Comparison of ENCODE assay signal across 1 cellular context in the genomic region with DNA sequence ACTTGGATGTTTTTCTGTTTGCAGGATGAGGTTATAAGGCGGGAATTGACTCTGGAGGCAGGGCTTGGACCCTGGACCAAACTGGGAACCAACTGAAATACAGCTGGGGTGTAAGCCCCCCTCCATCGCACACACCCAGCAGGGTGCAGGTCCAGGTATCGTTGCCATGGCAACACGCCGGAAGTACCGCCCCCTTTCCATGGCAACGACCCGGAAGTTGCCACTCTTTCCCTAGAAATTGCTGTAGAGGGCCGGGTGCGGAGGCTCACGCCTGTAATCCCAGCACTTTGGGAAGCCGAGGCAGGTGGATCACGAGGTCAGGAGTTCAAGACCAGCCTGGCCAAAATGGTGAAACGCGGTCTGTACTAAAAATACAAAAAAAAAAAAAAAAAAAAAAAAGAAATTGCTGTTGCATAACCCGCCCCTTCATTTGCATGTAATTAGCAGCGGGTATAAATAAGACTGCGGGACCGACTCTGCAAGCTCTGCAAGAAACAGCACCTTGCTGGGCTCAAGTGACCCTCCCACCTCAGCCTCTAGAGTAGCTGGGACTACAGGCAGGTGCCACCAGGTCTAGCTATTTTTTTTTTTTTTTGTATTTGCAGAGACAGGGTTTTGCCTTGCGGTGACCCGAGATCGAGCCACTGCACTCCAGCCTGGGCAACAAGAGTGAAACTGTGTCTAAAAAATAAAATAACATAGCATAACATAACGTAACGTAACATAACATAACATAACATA.
TF ChIP-seq lines count a peak whose summit lies in the region.

No MANE protein-coding gene starts in this region.

TF ChIP-seq in K562, 482 proteins besides CTCF, POLR2A, EP300 and RAD21 (continued from another document):
- TF ChIP-seq, protein P1, sequence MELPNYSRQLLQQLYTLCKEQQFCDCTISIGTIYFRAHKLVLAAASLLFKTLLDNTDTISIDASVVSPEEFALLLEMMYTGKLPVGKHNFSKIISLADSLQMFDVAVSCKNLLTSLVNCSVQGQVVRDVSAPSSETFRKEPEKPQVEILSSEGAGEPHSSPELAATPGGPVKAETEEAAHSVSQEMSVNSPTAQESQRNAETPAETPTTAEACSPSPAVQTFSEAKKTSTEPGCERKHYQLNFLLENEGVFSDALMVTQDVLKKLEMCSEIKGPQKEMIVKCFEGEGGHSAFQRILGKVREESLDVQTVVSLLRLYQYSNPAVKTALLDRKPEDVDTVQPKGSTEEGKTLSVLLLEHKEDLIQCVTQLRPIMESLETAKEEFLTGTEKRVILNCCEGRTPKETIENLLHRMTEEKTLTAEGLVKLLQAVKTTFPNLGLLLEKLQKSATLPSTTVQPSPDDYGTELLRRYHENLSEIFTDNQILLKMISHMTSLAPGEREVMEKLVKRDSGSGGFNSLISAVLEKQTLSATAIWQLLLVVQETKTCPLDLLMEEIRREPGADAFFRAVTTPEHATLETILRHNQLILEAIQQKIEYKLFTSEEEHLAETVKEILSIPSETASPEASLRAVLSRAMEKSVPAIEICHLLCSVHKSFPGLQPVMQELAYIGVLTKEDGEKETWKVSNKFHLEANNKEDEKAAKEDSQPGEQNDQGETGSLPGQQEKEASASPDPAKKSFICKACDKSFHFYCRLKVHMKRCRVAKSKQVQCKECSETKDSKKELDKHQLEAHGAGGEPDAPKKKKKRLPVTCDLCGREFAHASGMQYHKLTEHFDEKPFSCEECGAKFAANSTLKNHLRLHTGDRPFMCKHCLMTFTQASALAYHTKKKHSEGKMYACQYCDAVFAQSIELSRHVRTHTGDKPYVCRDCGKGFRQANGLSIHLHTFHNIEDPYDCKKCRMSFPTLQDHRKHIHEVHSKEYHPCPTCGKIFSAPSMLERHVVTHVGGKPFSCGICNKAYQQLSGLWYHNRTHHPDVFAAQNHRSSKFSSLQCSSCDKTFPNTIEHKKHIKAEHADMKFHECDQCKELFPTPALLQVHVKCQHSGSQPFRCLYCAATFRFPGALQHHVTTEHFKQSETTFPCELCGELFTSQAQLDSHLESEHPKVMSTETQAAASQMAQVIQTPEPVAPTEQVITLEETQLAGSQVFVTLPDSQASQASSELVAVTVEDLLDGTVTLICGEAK (IDR thresholded peaks at IDR 0.05): peak; percentile 94
- TF ChIP-seq, protein P1 (CRISPR knock-in tag; IDR thresholded peaks at IDR 0.05): no peak
- TF ChIP-seq, protein P2, sequence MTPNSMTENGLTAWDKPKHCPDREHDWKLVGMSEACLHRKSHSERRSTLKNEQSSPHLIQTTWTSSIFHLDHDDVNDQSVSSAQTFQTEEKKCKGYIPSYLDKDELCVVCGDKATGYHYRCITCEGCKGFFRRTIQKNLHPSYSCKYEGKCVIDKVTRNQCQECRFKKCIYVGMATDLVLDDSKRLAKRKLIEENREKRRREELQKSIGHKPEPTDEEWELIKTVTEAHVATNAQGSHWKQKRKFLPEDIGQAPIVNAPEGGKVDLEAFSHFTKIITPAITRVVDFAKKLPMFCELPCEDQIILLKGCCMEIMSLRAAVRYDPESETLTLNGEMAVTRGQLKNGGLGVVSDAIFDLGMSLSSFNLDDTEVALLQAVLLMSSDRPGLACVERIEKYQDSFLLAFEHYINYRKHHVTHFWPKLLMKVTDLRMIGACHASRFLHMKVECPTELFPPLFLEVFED (CRISPR knock-in tag; conservative IDR thresholded peaks at IDR 0.05): no peak
- TF ChIP-seq RFX1 (IDR thresholded peaks at IDR 0.05): peak; percentile 97
- TF ChIP-seq TSC22D4 (tag; IDR thresholded peaks at IDR 0.05): no peak
- TF ChIP-seq RFX5 (IDR thresholded peaks at IDR 0.05; ENCODE audit: low read depth, low read length): no peak
- TF ChIP-seq, protein P3, sequence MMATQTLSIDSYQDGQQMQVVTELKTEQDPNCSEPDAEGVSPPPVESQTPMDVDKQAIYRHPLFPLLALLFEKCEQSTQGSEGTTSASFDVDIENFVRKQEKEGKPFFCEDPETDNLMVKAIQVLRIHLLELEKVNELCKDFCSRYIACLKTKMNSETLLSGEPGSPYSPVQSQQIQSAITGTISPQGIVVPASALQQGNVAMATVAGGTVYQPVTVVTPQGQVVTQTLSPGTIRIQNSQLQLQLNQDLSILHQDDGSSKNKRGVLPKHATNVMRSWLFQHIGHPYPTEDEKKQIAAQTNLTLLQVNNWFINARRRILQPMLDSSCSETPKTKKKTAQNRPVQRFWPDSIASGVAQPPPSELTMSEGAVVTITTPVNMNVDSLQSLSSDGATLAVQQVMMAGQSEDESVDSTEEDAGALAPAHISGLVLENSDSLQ (IDR thresholded peaks at IDR 0.05): 0 out of 2 replicates have a peak, but pooled peaks have one; percentile 28
- no peak for TF ChIP-seq SIRT6 (IDR thresholded peaks at IDR 0.05; ENCODE audit: low read depth, low read length)
- TF ChIP-seq, protein P4, sequence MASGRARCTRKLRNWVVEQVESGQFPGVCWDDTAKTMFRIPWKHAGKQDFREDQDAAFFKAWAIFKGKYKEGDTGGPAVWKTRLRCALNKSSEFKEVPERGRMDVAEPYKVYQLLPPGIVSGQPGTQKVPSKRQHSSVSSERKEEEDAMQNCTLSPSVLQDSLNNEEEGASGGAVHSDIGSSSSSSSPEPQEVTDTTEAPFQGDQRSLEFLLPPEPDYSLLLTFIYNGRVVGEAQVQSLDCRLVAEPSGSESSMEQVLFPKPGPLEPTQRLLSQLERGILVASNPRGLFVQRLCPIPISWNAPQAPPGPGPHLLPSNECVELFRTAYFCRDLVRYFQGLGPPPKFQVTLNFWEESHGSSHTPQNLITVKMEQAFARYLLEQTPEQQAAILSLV (tag; IDR thresholded peaks at IDR 0.05): no peak
- peak; percentile 89 for TF ChIP-seq GABPA (tag; conservative IDR thresholded peaks at IDR 0.05; ENCODE audit: low read depth)
- TF ChIP-seq BMI1 (IDR thresholded peaks at IDR 0.05; ENCODE audit: low read length): peak; percentile 83
- no peak for TF ChIP-seq RHOXF2B (CRISPR knock-in tag; conservative IDR thresholded peaks at IDR 0.05)
- TF ChIP-seq KLF1 (tag; IDR thresholded peaks at IDR 0.05): no peak
- no peak for TF ChIP-seq SMAD1 (IDR thresholded peaks at IDR 0.05; ENCODE audit: low read depth, low read length, partially characterized antibody)
- 0 out of 2 replicates have a peak, but pooled peaks have one; percentile 42 for TF ChIP-seq CBX1 (IDR thresholded peaks at IDR 0.05; ENCODE audit: low read depth)
- TF ChIP-seq NR2C1 (IDR thresholded peaks at IDR 0.05): peak; percentile 93
- TF ChIP-seq NR2C1 (tag; IDR thresholded peaks at IDR 0.05): peak; percentile 90
- TF ChIP-seq, protein P5, sequence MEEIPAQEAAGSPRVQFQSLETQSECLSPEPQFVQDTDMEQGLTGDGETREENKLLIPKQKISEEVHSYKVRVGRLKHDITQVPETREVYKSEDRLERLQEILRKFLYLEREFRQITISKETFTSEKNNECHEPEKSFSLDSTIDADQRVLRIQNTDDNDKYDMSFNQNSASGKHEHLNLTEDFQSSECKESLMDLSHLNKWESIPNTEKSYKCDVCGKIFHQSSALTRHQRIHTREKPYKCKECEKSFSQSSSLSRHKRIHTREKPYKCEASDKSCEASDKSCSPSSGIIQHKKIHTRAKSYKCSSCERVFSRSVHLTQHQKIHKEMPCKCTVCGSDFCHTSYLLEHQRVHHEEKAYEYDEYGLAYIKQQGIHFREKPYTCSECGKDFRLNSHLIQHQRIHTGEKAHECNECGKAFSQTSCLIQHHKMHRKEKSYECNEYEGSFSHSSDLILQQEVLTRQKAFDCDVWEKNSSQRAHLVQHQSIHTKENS (CRISPR knock-in tag; IDR thresholded peaks at IDR 0.05): no peak
- TF ChIP-seq MCM3 (IDR thresholded peaks at IDR 0.05): no peak
- no peak for TF ChIP-seq PYGO2 (tag; IDR thresholded peaks at IDR 0.05)
- peak; percentile 20; the same call in 1 of the 2 replicates for TF ChIP-seq BCOR (IDR thresholded peaks at IDR 0.05)
